Comparison of ENCODE assay signal across 1 cellular context in the genomic region with DNA sequence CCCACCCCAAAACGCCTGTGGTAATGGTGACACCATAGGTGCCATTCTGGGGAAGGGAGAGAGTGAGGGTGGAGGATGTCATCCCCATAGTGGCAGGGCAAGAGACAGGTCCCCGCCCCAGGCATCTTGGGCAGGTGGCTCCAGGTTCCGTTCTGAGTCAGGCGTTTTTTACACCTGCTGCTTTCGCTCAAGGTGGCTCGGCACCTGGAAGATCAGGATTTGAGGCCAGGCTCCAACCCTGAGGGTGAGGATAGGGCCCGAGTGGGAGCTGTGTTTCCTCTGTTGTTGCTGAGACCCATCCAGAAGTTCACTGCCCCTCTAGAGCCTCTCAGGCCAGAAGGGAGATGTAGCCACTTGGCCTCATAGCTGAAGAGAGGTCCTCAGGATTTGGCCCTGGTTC.
TF ChIP-seq lines count a peak whose summit lies in the region.

No MANE protein-coding gene starts in this region.

TF ChIP-seq in GM12878, 131 proteins besides CTCF, POLR2A, EP300 and RAD21:
- TF ChIP-seq BCL11A (IDR thresholded peaks at IDR 0.05; ENCODE audit: low read depth, low read length) (no peak), TCF12 (IDR thresholded peaks at IDR 0.05; ENCODE audit: low read depth, low read length) (peak; percentile 67; the same call in 1 of the 2 replicates)
